In genomic region chr3:11059090-11059798, GRCh38 we compare ENCODE assay signal across 7 cellular contexts.
A peak's percentile ranks its signal among the peaks of the same experiment; 100 is the strongest.
DNase-seq lines count a peak whose midpoint lies in the region; ATAC-seq, FAIRE-seq and TF ChIP-seq lines count a peak whose summit lies in the region.

No MANE protein-coding gene starts in this region.

- no peak overlapping the region for H3K4me3 ChIP-seq in Jurkat, Clone E6-1 (ENCODE audit: low read length)
- H3K4me3 ChIP-seq in SJCRH30 = no peak overlapping the region
- H3K4me3 ChIP-seq in bronchial epithelial cell (ENCODE audit: low read depth, low read length) = no peak overlapping the region

- no peak for FAIRE-seq in bronchial epithelial cell (lab: Jason Lieb, UNC)

- in situ Hi-C loops in G401 (cut with HindIII; ENCODE audit: low sequenced_read_pairs) = no loop called here

- peak; percentile 65 for DNase-seq in G401 (ENCODE audit: low spot score)
- DNase-seq in Jurkat, Clone E6-1 (ENCODE audit: low read depth, low spot score) = peak; percentile 20
- peak; percentile 63 to 76 for DNase-seq in SJCRH30
- peak; percentile 76 for DNase-seq in bronchial epithelial cell (ENCODE audit: low read depth)
- peak in 1 of 2 donors; percentile 41 for DNase-seq in left colon
- DNase-seq in stimulated activated CD8-positive, alpha-beta memory T cell treated with anti-CD3 and anti-CD28 coated beads, Interleukin-12 subunit alpha, Interleukin-12 subunit beta, amount 100 ng/mL, for 24 hours (ENCODE audit: extremely low read depth) = peak; percentile 9

- peak; percentile 86 for TF ChIP-seq CTCF in bronchial epithelial cell (IDR thresholded peaks at IDR 0.05; ENCODE audit: insufficient read depth, low read length, severe bottlenecking)

- peak; percentile 87 for ATAC-seq in left colon
- no peak for ATAC-seq in GM18909 (IDR thresholded peaks at IDR 0.05; ENCODE audit: poor library complexity, unreplicated experiment)

- intact Hi-C loops in left colon (cut with DNase I, micrococcal nuclease) = loop anchor here (2.0 to 10.0 kb wide), 4 partner anchors 114 to 294 kb away; no protein-coding TSS in a partner anchor

- no peaks in the 10 kb centered on the region for H3K36me3 ChIP-seq in SJCRH30
- H3K36me3 ChIP-seq in bronchial epithelial cell (ENCODE audit: control insufficient read depth, insufficient read depth, low read length) = no peaks in the 10 kb centered on the region

- no peaks in the 10 kb centered on the region for H3K9me3 ChIP-seq in SJCRH30 (replicated peaks)

- H3K27me3 ChIP-seq in SJCRH30 = no peaks in the 10 kb centered on the region
- no peaks in the 10 kb centered on the region for H3K27me3 ChIP-seq in bronchial epithelial cell (ENCODE audit: control insufficient read depth, insufficient read depth, low read length)

- no peak overlapping the region for H3K27ac ChIP-seq in SJCRH30

- no peaks in the 10 kb centered on the region for H3K4me1 ChIP-seq in SJCRH30
